9 cellular contexts compared by ENCODE assay signal in the genomic region with DNA sequence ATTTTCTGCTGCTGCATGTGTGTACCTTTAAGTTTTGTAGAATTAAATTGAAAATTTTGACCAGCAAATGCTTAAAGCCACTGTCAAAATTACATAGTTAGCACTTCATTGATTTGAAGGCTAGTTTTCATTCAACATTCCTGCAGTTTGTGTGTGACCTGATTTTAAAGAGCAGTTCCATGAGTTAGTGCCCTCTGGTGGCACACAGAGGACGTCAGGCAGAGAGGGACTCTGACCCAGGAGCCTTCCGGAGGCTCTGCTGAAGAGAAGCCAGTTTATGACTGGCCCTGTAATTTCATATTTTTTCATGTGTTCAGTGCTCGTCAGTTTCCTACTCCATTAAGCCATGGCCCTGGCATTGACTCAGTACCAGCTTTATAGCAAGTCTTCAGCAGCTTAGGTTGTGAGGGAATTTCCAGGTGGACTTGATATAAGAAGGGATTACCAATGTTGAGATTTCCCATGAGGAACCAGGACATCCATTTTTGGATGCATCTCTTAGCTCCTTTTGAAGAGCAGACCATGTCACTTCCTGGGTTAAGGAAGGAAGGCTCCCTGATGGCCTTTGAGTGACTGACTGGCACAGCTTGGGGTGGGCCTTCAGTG.
DNase-seq lines count a peak whose midpoint lies in the region; ATAC-seq, FAIRE-seq and TF ChIP-seq lines count a peak whose summit lies in the region.
"Had no signal": no experiment of that assay in that cellular context is flagged by ENCODE, and none has a peak within 500 bp of the region (broad histone marks: within the 10 kb centered on the region; RNA-seq: fewer than 3 reads in every experiment).

No MANE protein-coding gene starts in this region.

- peak; percentile 92 for TF ChIP-seq CTCF in AG10803 (conservative IDR thresholded peaks at IDR 0.05; ENCODE audit: low read length)
- peak; percentile 82 for TF ChIP-seq CTCF in foreskin keratinocyte (conservative IDR thresholded peaks at IDR 0.05)
- peak; percentile 93 for TF ChIP-seq CTCF in osteocyte (IDR thresholded peaks at IDR 0.05)

- peaks cover 3% of the 10 kb centered on the region for H3K27me3 ChIP-seq in foreskin keratinocyte

- H3K4me1 ChIP-seq in foreskin keratinocyte = no peaks in the 10 kb centered on the region

- CTCF ChIA-PET in activated CD8-positive, alpha-beta T cell treated with anti-CD3 and anti-CD28 coated beads, Interleukin-2, amount 10 ng/mL, durations not matched to agents 7 days and 5 days (lab: Charles Lee) = interaction anchor here (0.6 to 1.7 kb wide), 25 partner anchors 8 to 251 kb away, joined by 3 to 9 read pairs (median 3); no protein-coding TSS in a partner anchor

- H3K27ac ChIP-seq in foreskin keratinocyte = no peak overlapping the region

- no peak overlapping the region for H3K4me3 Mint-ChIP-seq in activated CD8-positive, alpha-beta T cell treated with anti-CD3 and anti-CD28 coated beads, Interleukin-2, amount 10 ng/mL, durations not matched to agents 7 days and 5 days
- H3K4me3 Mint-ChIP-seq in osteocyte (ENCODE audit: unreplicated experiment) = no peak overlapping the region
- no peak overlapping the region for H3K4me3 Mint-ChIP-seq in activated T-helper 1 cell treated with anti-CD3 and anti-CD28 coated beads, Interleukin-12 subunit alpha, Interleukin-12 subunit beta, Interleukin-2, Interleukin-4 antibody, amounts not matched to agents 30 ng/mL and 10 ng/mL and 1 ng/mL, durations not matched to agents 14 hours and 24 hours and 36 hours

- H3K36me3 Mint-ChIP-seq in activated CD8-positive, alpha-beta T cell treated with anti-CD3 and anti-CD28 coated beads, Interleukin-2, amount 10 ng/mL, durations not matched to agents 7 days and 5 days (ENCODE audit: low read depth) = no peaks in the 10 kb centered on the region
- H3K36me3 Mint-ChIP-seq in osteocyte (ENCODE audit: unreplicated experiment) = peaks cover 4% of the 10 kb centered on the region
- H3K36me3 Mint-ChIP-seq in activated T-helper 1 cell treated with anti-CD3 and anti-CD28 coated beads, Interleukin-12 subunit alpha, Interleukin-12 subunit beta, Interleukin-2, Interleukin-4 antibody, amounts not matched to agents 30 ng/mL and 10 ng/mL and 1 ng/mL, durations not matched to agents 14 hours and 24 hours and 36 hours (ENCODE audit: low read depth) = no peaks in the 10 kb centered on the region

- H3K27me3 Mint-ChIP-seq in activated CD8-positive, alpha-beta T cell treated with anti-CD3 and anti-CD28 coated beads, Interleukin-2, amount 10 ng/mL, durations not matched to agents 7 days and 5 days (ENCODE audit: low read depth) = no peaks in the 10 kb centered on the region
- H3K27me3 Mint-ChIP-seq in osteocyte (ENCODE audit: unreplicated experiment) = no peaks in the 10 kb centered on the region
- H3K27me3 Mint-ChIP-seq in activated T-helper 1 cell treated with anti-CD3 and anti-CD28 coated beads, Interleukin-12 subunit alpha, Interleukin-12 subunit beta, Interleukin-2, Interleukin-4 antibody, amounts not matched to agents 30 ng/mL and 10 ng/mL and 1 ng/mL, durations not matched to agents 14 hours and 24 hours and 36 hours (ENCODE audit: insufficient read depth) = no peaks in the 10 kb centered on the region

- ATAC-seq in activated CD8-positive, alpha-beta T cell treated with anti-CD3 and anti-CD28 coated beads, Interleukin-2, amount 10 ng/mL, durations not matched to agents 7 days and 5 days = peak; percentile 79
- ATAC-seq in foreskin keratinocyte = peak; percentile 65
- no peak for ATAC-seq in GM21576 (IDR thresholded peaks at IDR 0.05; ENCODE audit: unreplicated experiment)

- FAIRE-seq in GM18507 (lab: Jason Lieb, UNC) = peak; percentile 86
- FAIRE-seq: islet of Langerhans had no signal

- DNase-seq in AG10803 (ENCODE audit: low read depth) (peak; percentile 64), GM18507 (ENCODE audit: extremely low spot score, insufficient read length, low read depth) (no peak), NCI-H510A (lab: John Stamatoyannopoulos, UW) (peak; percentile 23), foreskin keratinocyte (peak in 1 of 2 donors; percentile 45), osteocyte (ENCODE audit: extremely low spot score, unreplicated experiment) (no peak)
- DNase-seq in activated CD8-positive, alpha-beta T cell treated with anti-CD3 and anti-CD28 coated beads, Interleukin-2, amount 10 ng/mL, durations not matched to agents 7 days and 5 days = peak; percentile 52
- DNase-seq in activated T-helper 1 cell treated with anti-CD3 and anti-CD28 coated beads, Interleukin-12 subunit alpha, Interleukin-12 subunit beta, Interleukin-2, Interleukin-4 antibody, amounts not matched to agents 30 ng/mL and 10 ng/mL and 1 ng/mL, durations not matched to agents 14 hours and 24 hours and 36 hours (ENCODE audit: low spot score) = no peak

- intact Hi-C loops in activated T-helper 1 cell treated with anti-CD3 and anti-CD28 coated beads, Interleukin-12 subunit alpha, Interleukin-12 subunit beta, Interleukin-2, Interleukin-4 antibody, amounts not matched to agents 30 ng/mL and 10 ng/mL and 1 ng/mL, durations not matched to agents 14 hours and 24 hours and 36 hours (cut with micrococcal nuclease) = loop anchor here (1.0 kb wide), 3 partner anchors 96 to 170 kb away; no protein-coding TSS in a partner anchor

- no peak overlapping the region for H3K27ac Mint-ChIP-seq in activated CD8-positive, alpha-beta T cell treated with anti-CD3 and anti-CD28 coated beads, Interleukin-2, amount 10 ng/mL, durations not matched to agents 7 days and 5 days
- no peak overlapping the region for H3K27ac Mint-ChIP-seq in osteocyte (ENCODE audit: unreplicated experiment)
- H3K27ac Mint-ChIP-seq in activated T-helper 1 cell treated with anti-CD3 and anti-CD28 coated beads, Interleukin-12 subunit alpha, Interleukin-12 subunit beta, Interleukin-2, Interleukin-4 antibody, amounts not matched to agents 30 ng/mL and 10 ng/mL and 1 ng/mL, durations not matched to agents 14 hours and 24 hours and 36 hours = no peak overlapping the region

- no peaks in the 10 kb centered on the region for H3K4me1 Mint-ChIP-seq in activated CD8-positive, alpha-beta T cell treated with anti-CD3 and anti-CD28 coated beads, Interleukin-2, amount 10 ng/mL, durations not matched to agents 7 days and 5 days (ENCODE audit: low read depth)
- peaks cover 15% of the 10 kb centered on the region for H3K4me1 Mint-ChIP-seq in osteocyte (ENCODE audit: unreplicated experiment)
- H3K4me1 Mint-ChIP-seq in activated T-helper 1 cell treated with anti-CD3 and anti-CD28 coated beads, Interleukin-12 subunit alpha, Interleukin-12 subunit beta, Interleukin-2, Interleukin-4 antibody, amounts not matched to agents 30 ng/mL and 10 ng/mL and 1 ng/mL, durations not matched to agents 14 hours and 24 hours and 36 hours (ENCODE audit: low read depth) = no peaks in the 10 kb centered on the region

- no peaks in the 10 kb centered on the region for H3K9me3 Mint-ChIP-seq in activated CD8-positive, alpha-beta T cell treated with anti-CD3 and anti-CD28 coated beads, Interleukin-2, amount 10 ng/mL, durations not matched to agents 7 days and 5 days (ENCODE audit: insufficient read depth)
- no peaks in the 10 kb centered on the region for H3K9me3 Mint-ChIP-seq in osteocyte (ENCODE audit: unreplicated experiment)
- no peaks in the 10 kb centered on the region for H3K9me3 Mint-ChIP-seq in activated T-helper 1 cell treated with anti-CD3 and anti-CD28 coated beads, Interleukin-12 subunit alpha, Interleukin-12 subunit beta, Interleukin-2, Interleukin-4 antibody, amounts not matched to agents 30 ng/mL and 10 ng/mL and 1 ng/mL, durations not matched to agents 14 hours and 24 hours and 36 hours

- H3K4me3 ChIP-seq in AG10803 (ENCODE audit: low read length) = no peak overlapping the region

- POLR2A ChIA-PET in activated CD8-positive, alpha-beta T cell treated with anti-CD3 and anti-CD28 coated beads, Interleukin-2, amount 10 ng/mL, durations not matched to agents 7 days and 5 days (lab: Charles Lee) = no interaction called here

Comparison
In these comparisons a context has a peak if more than half of its experiments do, and no peak if none do; other contexts are left out.
1. DNase-seq: peak in AG10803 (single experiment), NCI-H510A (single experiment) and activated CD8-positive, alpha-beta T cell treated with anti-CD3 and anti-CD28 coated beads, Interleukin-2, amount 10 ng/mL, durations not matched to agents 7 days and 5 days (single experiment); none in GM18507 (single experiment), osteocyte (single experiment) and activated T-helper 1 cell treated with anti-CD3 and anti-CD28 coated beads, Interleukin-12 subunit alpha, Interleukin-12 subunit beta, Interleukin-2, Interleukin-4 antibody, amounts not matched to agents 30 ng/mL and 10 ng/mL and 1 ng/mL, durations not matched to agents 14 hours and 24 hours and 36 hours (single experiment).
2. Peak in every context shown above with its lines, with median percentiles within 50 percentile points of each other: CTCF ChIP-seq.